9 cellular contexts compared by ENCODE assay signal in genomic region chr11:789951-790350, GRCh38. TPM values are rescaled to one million over a fixed set of nuclear protein-coding genes. Genes with fewer than 3 reads are reported as not detected.
DNase-seq lines count a peak whose midpoint lies in the region; ATAC-seq and TF ChIP-seq lines count a peak whose summit lies in the region.
"Had no signal": no experiment of that assay in that cellular context is flagged by ENCODE, and none has a peak within 500 bp of the region (broad histone marks: within the 10 kb centered on the region; RNA-seq: fewer than 3 reads in every experiment).

Gene CEND1, minus strand, starts transcription at chr11:790090. Its CDS starts 1,514 bp downstream, at chr11:788576.

- H3K4me1 ChIP-seq in foreskin keratinocyte, result no peaks in the 10 kb centered on the region

- H3K27me3 ChIP-seq in GM06990 (replicated peaks; ENCODE audit: control insufficient read depth, insufficient read depth, low read length), result no peaks in the 10 kb centered on the region
- no peaks in the 10 kb centered on the region for H3K27me3 ChIP-seq in brain microvascular endothelial cell (replicated peaks)
- peaks cover 11% of the 10 kb centered on the region for H3K27me3 ChIP-seq in foreskin keratinocyte

- DNase-seq in GM06990 (ENCODE audit: extremely low read depth, insufficient read length) (peak; percentile 72), NCI-H69 (lab: John Stamatoyannopoulos, UW) (peak; percentile 64), brain microvascular endothelial cell (no peak), amniotic stem cell (lab: John Stamatoyannopoulos, UW) (no peak), foreskin keratinocyte (no peak)
- no peak for DNase-seq in natural killer cell treated with Interleukin-12 subunit alpha and Interleukin-12 subunit beta and Interleukin-15 and Interleukin-18, amount 100 ng/mL, for 72 hours (ENCODE audit: low spot score)

- peak; percentile 56 to 66 for ATAC-seq in natural killer cell treated with Interleukin-12 subunit alpha and Interleukin-12 subunit beta and Interleukin-15 and Interleukin-18, amount 100 ng/mL, for 72 hours
- no peak for ATAC-seq in GM21825 (IDR thresholded peaks at IDR 0.05; ENCODE audit: unreplicated experiment)
- ATAC-seq in foreskin keratinocyte, result no peak
- ATAC-seq in HG03025 (IDR thresholded peaks at IDR 0.05; ENCODE audit: low FRiP score, unreplicated experiment), result no peak

- no peak within 1 kb of the TSS for H3K4me3 Mint-ChIP-seq in natural killer cell treated with Interleukin-12 subunit alpha and Interleukin-12 subunit beta and Interleukin-15 and Interleukin-18, amount 100 ng/mL, for 72 hours

- H3K4me1 Mint-ChIP-seq in natural killer cell treated with Interleukin-12 subunit alpha and Interleukin-12 subunit beta and Interleukin-15 and Interleukin-18, amount 100 ng/mL, for 72 hours (ENCODE audit: low read depth in 2 of 2), result peaks cover 0 to 6% of the 10 kb centered on the region in 2 donors

- H3K9me3 Mint-ChIP-seq in natural killer cell treated with Interleukin-12 subunit alpha and Interleukin-12 subunit beta and Interleukin-15 and Interleukin-18, amount 100 ng/mL, for 72 hours, result no peaks in the 10 kb centered on the region

- in situ Hi-C loops in brain microvascular endothelial cell (cut with HindIII; ENCODE audit: low pct_ligation_motif_present, low sequenced_read_pairs), result no loop called here

- no peak within 1 kb of the TSS for H3K27ac Mint-ChIP-seq in natural killer cell treated with Interleukin-12 subunit alpha and Interleukin-12 subunit beta and Interleukin-15 and Interleukin-18, amount 100 ng/mL, for 72 hours

- peaks cover 18% of the 10 kb centered on the region for H3K36me3 ChIP-seq in GM06990 (ENCODE audit: control insufficient read depth, insufficient read depth, low read length)
- peaks cover 17% of the 10 kb centered on the region for H3K36me3 ChIP-seq in brain microvascular endothelial cell (replicated peaks)
- H3K36me3 ChIP-seq: thoracic aorta had no signal

- no peaks in the 10 kb centered on the region for H3K36me3 Mint-ChIP-seq in natural killer cell treated with Interleukin-12 subunit alpha and Interleukin-12 subunit beta and Interleukin-15 and Interleukin-18, amount 100 ng/mL, for 72 hours

- no peaks in the 10 kb centered on the region for H3K27me3 Mint-ChIP-seq in natural killer cell treated with Interleukin-12 subunit alpha and Interleukin-12 subunit beta and Interleukin-15 and Interleukin-18, amount 100 ng/mL, for 72 hours

- TF ChIP-seq CTCF in GM06990 (IDR thresholded peaks at IDR 0.05; ENCODE audit: insufficient read depth, low read length, poor library complexity, severe bottlenecking), result no peak
- no peak for TF ChIP-seq CTCF in brain microvascular endothelial cell (IDR thresholded peaks at IDR 0.05; ENCODE audit: low read depth, low read length, missing control alignments)
- no peak for TF ChIP-seq CTCF in foreskin keratinocyte (conservative IDR thresholded peaks at IDR 0.05)

- H3K27ac ChIP-seq in brain microvascular endothelial cell, result no peak within 1 kb of the TSS
- H3K27ac ChIP-seq in foreskin keratinocyte, result no peak within 1 kb of the TSS
- H3K27ac ChIP-seq: thoracic aorta had no signal

- H3K4me3 ChIP-seq in GM06990 (replicated peaks; ENCODE audit: low read depth, low read length), result peak within 1 kb of the TSS; percentile 69
- peak within 1 kb of the TSS; percentile 9 for H3K4me3 ChIP-seq in brain microvascular endothelial cell (ENCODE audit: low read depth, low read length)
- H3K4me3 ChIP-seq: thoracic aorta had no signal

RNA-seq across cellular contexts. Expression of gene CEND1, which starts in this region (rescaled TPM):
- 1 to 10 TPM in 1 of 2 donors, under 1 TPM in 1; 0.95 to 3.4 TPM for total RNA-seq in natural killer cell treated with Interleukin-12 subunit alpha and Interleukin-12 subunit beta and Interleukin-15 and Interleukin-18, amount 100 ng/mL, for 72 hours
- total RNA-seq in foreskin keratinocyte, result not detected in 2 replicates
- polyA plus RNA-seq in foreskin keratinocyte, result 0.04 TPM in 1 of 2 replicates, not detected in the other
- total RNA-seq: thoracic aorta had no signal

Comparison
In these comparisons a context has a peak if more than half of its experiments do, and no peak if none do; other contexts are left out.
1. DNase-seq: peak in GM06990 (single experiment) and NCI-H69 (single experiment); none in brain microvascular endothelial cell (single experiment), natural killer cell treated with Interleukin-12 subunit alpha and Interleukin-12 subunit beta and Interleukin-15 and Interleukin-18, amount 100 ng/mL, for 72 hours (single experiment), amniotic stem cell (single experiment) and foreskin keratinocyte (0 of 2).
2. ATAC-seq: peak in natural killer cell treated with Interleukin-12 subunit alpha and Interleukin-12 subunit beta and Interleukin-15 and Interleukin-18, amount 100 ng/mL, for 72 hours (2 of 2); none in GM21825 (single experiment), foreskin keratinocyte (single experiment) and HG03025 (single experiment).